Comparison of ENCODE assay signal across 9 cellular contexts in genomic region chr12:10361622-10362021, GRCh38. TPM values are rescaled to one million over a fixed set of nuclear protein-coding genes. Genes with fewer than 3 reads are reported as not detected.
DNase-seq lines count a peak whose midpoint lies in the region; ATAC-seq, FAIRE-seq and TF ChIP-seq lines count a peak whose summit lies in the region.
"Had no signal": no experiment of that assay in that cellular context is flagged by ENCODE, and none has a peak within 500 bp of the region (broad histone marks: within the 10 kb centered on the region; RNA-seq: fewer than 3 reads in every experiment).

No MANE protein-coding gene starts in this region.

- H2AK5ac ChIP-seq in H1 (ENCODE audit: low read depth, low read length) = no peak overlapping the region

- H2BK12ac ChIP-seq in H1 (ENCODE audit: low read depth, low read length) = no peak overlapping the region; the same call in 1 of the 2 replicates

- H3K23ac ChIP-seq in H1 (ENCODE audit: insufficient read length) = no peak overlapping the region

- POLR2A ChIA-PET in H1 (lab: Charles Lee; ENCODE audit: partially characterized antibody) = interaction anchor here (1.3 to 1.6 kb wide), 2 partner anchors 9 to 50 kb away, joined by 3 read pairs; no protein-coding TSS in a partner anchor

- no peak overlapping the region for H4K5ac ChIP-seq in H1 (ENCODE audit: insufficient read length, low read depth, low read length)

- H3K4me1 ChIP-seq in H1 (replicated peaks in 1 of 4; ENCODE audit: control insufficient read depth in 3 of 4, insufficient read depth in 4 of 4, low read length in 3 of 4) = peaks cover 14 to 33% (median 19%) of the 10 kb centered on the region in 4 experiments; a peak in 6 of 7 replicates
- H3K4me1 ChIP-seq in osteoblast (ENCODE audit: insufficient read depth, low read length) = peaks cover 48% of the 10 kb centered on the region

- H3K4me2 ChIP-seq in H1 (ENCODE audit: insufficient read depth in 1 of 2, low read depth in 2 of 2, low read length in 2 of 2) (peak overlapping the region in 1 of 2 experiments; percentile 15; a peak in 2 of 4 replicates), osteoblast (ENCODE audit: insufficient read depth, low read length) (peak overlapping the region; percentile 61)

- H4K20me1 ChIP-seq in H1 (replicated peaks in 1 of 2; ENCODE audit: control insufficient read depth in 1 of 2, insufficient read depth in 2 of 2, low read length in 2 of 2) (no peaks in the 10 kb centered on the region), osteoblast (ENCODE audit: insufficient read depth, low read length) (no peaks in the 10 kb centered on the region)

- no peaks in the 10 kb centered on the region for H3K79me2 ChIP-seq in H1 (ENCODE audit: control insufficient read depth in 1 of 2, insufficient read depth in 2 of 2, low read length in 2 of 2)
- no peaks in the 10 kb centered on the region for H3K79me2 ChIP-seq in osteoblast (ENCODE audit: insufficient read depth, low read length)

- H3K4me3 ChIP-seq in H1 (ENCODE audit: extremely low read depth in 1 of 4, insufficient read depth in 2 of 4, low read depth in 3 of 4, low read length in 4 of 4) (no peak overlapping the region; a peak in 1 of 8 replicates), osteoblast (ENCODE audit: insufficient read depth, low read length) (no peak overlapping the region)

- H3K9me3 ChIP-seq in H1 (ENCODE audit: insufficient read depth in 2 of 2, low read depth in 1 of 2, low read length in 1 of 2) = no peaks in the 10 kb centered on the region; a peak in 1 of 4 replicates
- no peaks in the 10 kb centered on the region for H3K9me3 ChIP-seq in osteoblast (ENCODE audit: low read depth, low read length)

- H3K4ac ChIP-seq in H1 (replicated peaks; ENCODE audit: insufficient read length, low read depth, low read length) = no peak overlapping the region

- WGBS in H1 (ENCODE audit: extremely low coverage in 1 of 2, insufficient coverage in 1 of 2, insufficient read length in 1 of 2, insufficient replicate concordance in 2 of 2, low coverage in 1 of 2, low lambda C conversion rate in 2 of 2, missing lambda C conversion rate in 1 of 2), 2 experiments = 57% methylated on average over 4 of the region's 4 CpGs; no CpG with 5 or more reads in 1 of the 2 experiments

- H4K8ac ChIP-seq in H1 (ENCODE audit: extremely low read depth, insufficient read depth, low read length) = no peak overlapping the region

- FAIRE-seq in H1 (lab: Jason Lieb, UNC) = no peak

- H2BK15ac ChIP-seq in H1 (ENCODE audit: low read length) = no peak overlapping the region

- H2AFZ ChIP-seq in H1 (ENCODE audit: low read length) = no peak overlapping the region
- peak overlapping the region; percentile 42 for H2AFZ ChIP-seq in osteoblast (ENCODE audit: low read length)

- H3K9ac ChIP-seq in H1 (replicated peaks in 1 of 4; ENCODE audit: extremely low read depth in 1 of 4, low read depth in 3 of 4, low read length in 3 of 4) = no peak overlapping the region

- CTCF ChIA-PET in H1 (lab: Charles Lee; ENCODE audit: partially characterized antibody) = no interaction called here

- no peak overlapping the region for H3K56ac ChIP-seq in H1 (replicated peaks; ENCODE audit: insufficient read length, low read depth, low read length)

- TF ChIP-seq CTCF in H1 (IDR thresholded peaks at IDR 0.05; ENCODE audit: control extremely low read depth in 1 of 3, insufficient read depth in 1 of 3, low read depth in 1 of 3, low read length in 3 of 3) = no peak
- TF ChIP-seq CTCF in osteoblast (IDR thresholded peaks at IDR 0.05; ENCODE audit: extremely low read depth, low read depth, low read length) = no peak

- H3K23me2 ChIP-seq in H1 (ENCODE audit: low read depth, low read length) = peaks cover 5% of the 10 kb centered on the region

- H3K79me1 ChIP-seq in H1 (ENCODE audit: low read depth, low read length) = no peaks in the 10 kb centered on the region

- 0 out of 2 replicates have a peak overlapping the region, but pooled peaks have one; percentile 68 for H3K18ac ChIP-seq in H1 (ENCODE audit: extremely low read depth, low read length)

- peak; percentile 88 for DNase-seq in DMS53 treated with DMSO at 0.1 percent for 48 hours (lab: John Stamatoyannopoulos, UW; ENCODE audit: unreplicated experiment)
- peak; percentile 36 for DNase-seq in NCI-H510A (lab: John Stamatoyannopoulos, UW)
- DNase-seq in H1 (ENCODE audit: low read depth in 1 of 2, low spot score in 2 of 2) = no peak
- DNase-seq in osteoblast (ENCODE audit: insufficient read length, low spot score, missing footprints) = no peak
- no peak for DNase-seq in ecto neural progenitor cell (ENCODE audit: low spot score)
- DNase-seq in HuH-7.5 (ENCODE audit: low spot score) = no peak
- DNase-seq: activated naive CD4-positive, alpha-beta T cell treated with Interleukin-2 at 50 U/mL for 16 hours had no signal

- H3K27me3 ChIP-seq in H1 (replicated peaks in 1 of 4; ENCODE audit: control insufficient read depth in 3 of 4, extremely low read depth in 1 of 4, insufficient read depth in 3 of 4, low read length in 3 of 4) (no peaks in the 10 kb centered on the region), osteoblast (ENCODE audit: insufficient read depth, low read length) (no peaks in the 10 kb centered on the region)

- H2BK120ac ChIP-seq in H1 (replicated peaks; ENCODE audit: low read depth, low read length) = no peak overlapping the region

- H4K91ac ChIP-seq in H1 (replicated peaks; ENCODE audit: insufficient read length, low read length) = no peak overlapping the region

- TF ChIP-seq POLR2A in H1 (IDR thresholded peaks at IDR 0.05; ENCODE audit: control extremely low read depth in 1 of 2, low read depth in 2 of 2, low read length in 2 of 2) = no peak

- H3K27ac ChIP-seq in H1 (ENCODE audit: low read depth, low read length) = 0 out of 2 replicates have a peak overlapping the region, but pooled peaks have one; percentile 32
- no peak overlapping the region for H3K27ac ChIP-seq in osteoblast (ENCODE audit: low read depth, low read length)

- H2BK5ac ChIP-seq in H1 (ENCODE audit: low read depth, low read length) = peak overlapping the region; percentile 82; the same call in 1 of the 2 replicates

- TF ChIP-seq EP300 in H1 (IDR thresholded peaks at IDR 0.05; ENCODE audit: borderline replicate concordance in 1 of 2, low read depth in 2 of 2, low read length in 2 of 2) = no peak

- H3K36me3 ChIP-seq in H1 (ENCODE audit: control insufficient read depth in 2 of 4, insufficient read depth in 4 of 4, low read length in 3 of 4) = no peaks in the 10 kb centered on the region
- H3K36me3 ChIP-seq in osteoblast (ENCODE audit: insufficient read depth, low read length) = no peaks in the 10 kb centered on the region

- no peak overlapping the region for H3K14ac ChIP-seq in H1 (ENCODE audit: insufficient read length)

- ATAC-seq in GM18519 (IDR thresholded peaks at IDR 0.05; ENCODE audit: low FRiP score, unreplicated experiment) (no peak), GM21367 (IDR thresholded peaks at IDR 0.05; ENCODE audit: unreplicated experiment) (no peak)

- no peak for TF ChIP-seq RAD21 in H1 (IDR thresholded peaks at IDR 0.05 in 1 of 2, conservative IDR thresholded peaks at IDR 0.05 in 1 of 2; ENCODE audit: low read depth in 2 of 2, low read length in 2 of 2)

- H2BK20ac ChIP-seq in H1 (ENCODE audit: low read length) = no peak overlapping the region

RNA-seq across cellular contexts. Expression of gene KLRK1, which starts 28.2 kb away (rescaled TPM):
- not detected in 2 replicates for total RNA-seq in H1 (2021; fragmentation: NEBNext Ultra II Directional; extraction: Animal tissue kit (Norgen Biotek cat#: 25700))
- polyA plus RNA-seq in H1 (2011; rRNA removed) = not detected in 2 replicates
- not detected for polyA plus RNA-seq in H1 (2011; cell fraction: cytosol; rRNA removed)
- polyA plus RNA-seq in H1 (2011; cell fraction: nucleus; rRNA removed) = not detected
- not detected in 4 replicates for polyA plus RNA-seq in H1 (2012, experiment 1 of 2)
- not detected for polyA plus RNA-seq in H1 (2012, experiment 2 of 2)
- polyA plus RNA-seq in H1 (2013, experiment 1 of 2) = not detected
- polyA plus RNA-seq in H1 (2013, experiment 2 of 2) = not detected
- polyA minus RNA-seq in H1 (2011; rRNA and poly(A)+ RNA removed) = not detected in 2 replicates
- polyA minus RNA-seq in H1 (2011; cell fraction: cytosol; rRNA and poly(A)+ RNA removed) = not detected
- polyA minus RNA-seq in H1 (2011; cell fraction: nucleus; rRNA and poly(A)+ RNA removed) = 0.40 TPM
- under 0.01 TPM in 1 of 2 replicates, not detected in the other for total RNA-seq in osteoblast

RNA-seq across cellular contexts. Expression of gene KLRC4, which starts 47.9 kb away (rescaled TPM):
- total RNA-seq in H1 (2021; fragmentation: NEBNext Ultra II Directional; extraction: Animal tissue kit (Norgen Biotek cat#: 25700)) = not detected in 2 replicates
- polyA plus RNA-seq in H1 (2011; rRNA removed) = not detected in 2 replicates
- not detected for polyA plus RNA-seq in H1 (2011; cell fraction: cytosol; rRNA removed)
- polyA plus RNA-seq in H1 (2011; cell fraction: nucleus; rRNA removed) = not detected
- not detected in 4 replicates for polyA plus RNA-seq in H1 (2012, experiment 1 of 2)
- not detected for polyA plus RNA-seq in H1 (2012, experiment 2 of 2)
- not detected for polyA plus RNA-seq in H1 (2013, experiment 1 of 2)
- not detected for polyA plus RNA-seq in H1 (2013, experiment 2 of 2)
- not detected in 2 replicates for polyA minus RNA-seq in H1 (2011; rRNA and poly(A)+ RNA removed)
- polyA minus RNA-seq in H1 (2011; cell fraction: cytosol; rRNA and poly(A)+ RNA removed) = not detected
- not detected for polyA minus RNA-seq in H1 (2011; cell fraction: nucleus; rRNA and poly(A)+ RNA removed)
- not detected in 2 replicates for total RNA-seq in osteoblast

RNA-seq across cellular contexts. Expression of gene KLRD1, which starts 54.0 kb away (rescaled TPM):
- 0.06 TPM in 1 of 2 replicates, not detected in the other for total RNA-seq in H1 (2021; fragmentation: NEBNext Ultra II Directional; extraction: Animal tissue kit (Norgen Biotek cat#: 25700))
- polyA plus RNA-seq in H1 (2011; rRNA removed) = under 0.01 and 0.02 TPM in 2 replicates
- 0.01 TPM for polyA plus RNA-seq in H1 (2011; cell fraction: cytosol; rRNA removed)
- polyA plus RNA-seq in H1 (2011; cell fraction: nucleus; rRNA removed) = 0.16 TPM
- polyA plus RNA-seq in H1 (2012, experiment 1 of 2) = 0.01 TPM in 1 of 4 replicates, not detected in the others
- not detected for polyA plus RNA-seq in H1 (2012, experiment 2 of 2)
- polyA plus RNA-seq in H1 (2013, experiment 1 of 2) = under 0.01 TPM
- under 0.01 TPM for polyA plus RNA-seq in H1 (2013, experiment 2 of 2)
- 0.03 TPM in 1 of 2 replicates, not detected in the other for polyA minus RNA-seq in H1 (2011; rRNA and poly(A)+ RNA removed)
- not detected for polyA minus RNA-seq in H1 (2011; cell fraction: cytosol; rRNA and poly(A)+ RNA removed)
- polyA minus RNA-seq in H1 (2011; cell fraction: nucleus; rRNA and poly(A)+ RNA removed) = not detected
- total RNA-seq in osteoblast = 0.29 and 0.36 TPM in 2 replicates

RNA-seq across cellular contexts. Expression of gene KLRC3, which starts 58.8 kb away (rescaled TPM):
- not detected in 2 replicates for total RNA-seq in H1 (2021; fragmentation: NEBNext Ultra II Directional; extraction: Animal tissue kit (Norgen Biotek cat#: 25700))
- not detected in 2 replicates for polyA plus RNA-seq in H1 (2011; rRNA removed)
- not detected for polyA plus RNA-seq in H1 (2011; cell fraction: cytosol; rRNA removed)
- not detected for polyA plus RNA-seq in H1 (2011; cell fraction: nucleus; rRNA removed)
- polyA plus RNA-seq in H1 (2012, experiment 1 of 2) = not detected in 4 replicates
- polyA plus RNA-seq in H1 (2012, experiment 2 of 2) = not detected
- not detected for polyA plus RNA-seq in H1 (2013, experiment 1 of 2)
- not detected for polyA plus RNA-seq in H1 (2013, experiment 2 of 2)
- not detected in 2 replicates for polyA minus RNA-seq in H1 (2011; rRNA and poly(A)+ RNA removed)
- not detected for polyA minus RNA-seq in H1 (2011; cell fraction: cytosol; rRNA and poly(A)+ RNA removed)
- polyA minus RNA-seq in H1 (2011; cell fraction: nucleus; rRNA and poly(A)+ RNA removed) = not detected
- 0.72 TPM in 1 of 2 replicates, not detected in the other for total RNA-seq in osteoblast

Comparison
In these comparisons a context has a peak if more than half of its experiments do, and no peak if none do; other contexts are left out.
1. DNase-seq: peak in DMS53 treated with DMSO at 0.1 percent for 48 hours (single experiment) and NCI-H510A (single experiment); none in H1 (0 of 2), osteoblast (single experiment), ecto neural progenitor cell (single experiment) and HuH-7.5 (single experiment).